In genomic region chr2:157413342-157414035, GRCh38 we compare ENCODE assay signal across 8 cellular contexts. TPM values are rescaled to one million over a fixed set of nuclear protein-coding genes. Genes with fewer than 3 reads are reported as not detected.
DNase-seq lines count a peak whose midpoint lies in the region; ATAC-seq and TF ChIP-seq lines count a peak whose summit lies in the region.

No MANE protein-coding gene starts in this region.

- ATAC-seq in GM19328 (IDR thresholded peaks at IDR 0.05; ENCODE audit: unreplicated experiment) (peak; percentile 85), HG03025 (IDR thresholded peaks at IDR 0.05; ENCODE audit: low FRiP score, unreplicated experiment) (peak; percentile 76)

- no peak for TF ChIP-seq CTCF in Caco-2 (IDR thresholded peaks at IDR 0.05; ENCODE audit: insufficient read depth in 1 of 2, low read depth in 1 of 2, low read length in 1 of 2, severe bottlenecking in 1 of 2, unreplicated experiment in 1 of 2)
- TF ChIP-seq CTCF in osteoblast (IDR thresholded peaks at IDR 0.05; ENCODE audit: extremely low read depth, low read depth, low read length) = no peak
- no peak for TF ChIP-seq CTCF in uterus (IDR thresholded peaks at IDR 0.05)

- peaks cover 92% of the 10 kb centered on the region for H3K4me1 Mint-ChIP-seq in activated T-cell treated with anti-CD3 and anti-CD28 coated beads, Interleukin-2, amount 50 U/mL, for 24 hours (ENCODE audit: low read depth)
- H3K4me1 Mint-ChIP-seq in Caco-2 (ENCODE audit: low read depth, unreplicated experiment) = no peaks in the 10 kb centered on the region

- TF ChIP-seq POLR2A in uterus (IDR thresholded peaks at IDR 0.05) = no peak

- H2AFZ ChIP-seq in osteoblast (ENCODE audit: low read length) = no peak overlapping the region

- H3K36me3 ChIP-seq in Caco-2 (ENCODE audit: control insufficient read depth, insufficient read depth, low read length) = no peaks in the 10 kb centered on the region
- no peaks in the 10 kb centered on the region for H3K36me3 ChIP-seq in osteoblast (ENCODE audit: insufficient read depth, low read length)
- H3K36me3 ChIP-seq in uterus = no peaks in the 10 kb centered on the region

- H3K36me3 Mint-ChIP-seq in activated T-cell treated with anti-CD3 and anti-CD28 coated beads, Interleukin-2, amount 50 U/mL, for 24 hours (ENCODE audit: low read depth) = peaks cover 92% of the 10 kb centered on the region
- H3K36me3 Mint-ChIP-seq in Caco-2 (ENCODE audit: insufficient read depth, unreplicated experiment) = no peaks in the 10 kb centered on the region

- H4K20me1 ChIP-seq in osteoblast (ENCODE audit: insufficient read depth, low read length) = no peaks in the 10 kb centered on the region

- H3K27me3 ChIP-seq in Caco-2 (replicated peaks; ENCODE audit: control insufficient read depth, insufficient read depth, low read length) = no peaks in the 10 kb centered on the region
- no peaks in the 10 kb centered on the region for H3K27me3 ChIP-seq in osteoblast (ENCODE audit: insufficient read depth, low read length)
- H3K27me3 ChIP-seq in uterus = no peaks in the 10 kb centered on the region

- CTCF ChIA-PET in Caco-2 (lab: Charles Lee) = no interaction called here

- POLR2A ChIA-PET in Caco-2 (lab: Charles Lee) = no interaction called here

- no peaks in the 10 kb centered on the region for H3K27me3 Mint-ChIP-seq in activated T-cell treated with anti-CD3 and anti-CD28 coated beads, Interleukin-2, amount 50 U/mL, for 24 hours
- H3K27me3 Mint-ChIP-seq in Caco-2 (ENCODE audit: insufficient read depth, unreplicated experiment) = no peaks in the 10 kb centered on the region

- DNase-seq in activated T-cell treated with anti-CD3 and anti-CD28 coated beads, Interleukin-2, amount 50 U/mL, for 24 hours = no peak
- peak; percentile 36 to 53 for DNase-seq in stimulated activated CD8-positive, alpha-beta memory T cell treated with anti-CD3 and anti-CD28 coated beads, Interleukin-7, amount 100 ng/mL, for 4 hours (ENCODE audit: low read depth in 2 of 2)
- DNase-seq in NCI-H146 treated with DMSO at 0.1 percent for 48 hours (lab: John Stamatoyannopoulos, UW; ENCODE audit: unreplicated experiment) = no peak
- no peak for DNase-seq in Caco-2
- DNase-seq in osteoblast (ENCODE audit: insufficient read length, low spot score, missing footprints) = no peak
- DNase-seq in uterus = no peak

- peaks cover 13% of the 10 kb centered on the region; the same call in 1 of the 2 replicates for H3K4me1 ChIP-seq in Caco-2
- H3K4me1 ChIP-seq in osteoblast (ENCODE audit: insufficient read depth, low read length) = no peaks in the 10 kb centered on the region
- H3K4me1 ChIP-seq in uterus = no peaks in the 10 kb centered on the region

- H3K27ac ChIP-seq in osteoblast (ENCODE audit: low read depth, low read length) = no peak overlapping the region
- H3K27ac ChIP-seq in uterus = no peak overlapping the region

- H3K9me3 ChIP-seq in Caco-2 = no peaks in the 10 kb centered on the region
- no peaks in the 10 kb centered on the region for H3K9me3 ChIP-seq in osteoblast (ENCODE audit: low read depth, low read length)
- H3K9me3 ChIP-seq in uterus = no peaks in the 10 kb centered on the region

- peaks cover under 1% of the 10 kb centered on the region for H3K9me3 Mint-ChIP-seq in activated T-cell treated with anti-CD3 and anti-CD28 coated beads, Interleukin-2, amount 50 U/mL, for 24 hours
- no peaks in the 10 kb centered on the region for H3K9me3 Mint-ChIP-seq in Caco-2 (ENCODE audit: unreplicated experiment)

- intact Hi-C loops in Caco-2 (cut with micrococcal nuclease; ENCODE audit: unreplicated experiment) = no loop called here
- intact Hi-C loops in uterus (cut with DNase I; ENCODE audit: low total_unique reads) = no loop called here

- H3K4me3 ChIP-seq in Caco-2 (ENCODE audit: low read depth, low read length) (no peak overlapping the region), osteoblast (ENCODE audit: insufficient read depth, low read length) (no peak overlapping the region), uterus (no peak overlapping the region)

- H3K27ac Mint-ChIP-seq in activated T-cell treated with anti-CD3 and anti-CD28 coated beads, Interleukin-2, amount 50 U/mL, for 24 hours = peak overlapping the region; percentile 97
- no peak overlapping the region for H3K27ac Mint-ChIP-seq in Caco-2 (ENCODE audit: unreplicated experiment)

- BruUV-seq in Caco-2 (replicated peaks; lab: Mats Ljungman, UMichigan) = no TSS peak

- H3K79me2 ChIP-seq in osteoblast (ENCODE audit: insufficient read depth, low read length) = no peaks in the 10 kb centered on the region

- peak overlapping the region; percentile 63 for H3K4me3 Mint-ChIP-seq in activated T-cell treated with anti-CD3 and anti-CD28 coated beads, Interleukin-2, amount 50 U/mL, for 24 hours
- H3K4me3 Mint-ChIP-seq in Caco-2 (ENCODE audit: unreplicated experiment) = no peak overlapping the region

- H3K4me2 ChIP-seq in osteoblast (ENCODE audit: insufficient read depth, low read length) = no peak overlapping the region

RNA-seq across cellular contexts. Expression of gene CYTIP, which starts 30.4 kb away (rescaled TPM):
- total RNA-seq in Caco-2 (2022) = 0.26 and 1.1 TPM in 2 replicates
- 1.2 and 1.4 TPM in 2 replicates for total RNA-seq in osteoblast
- 1 to 10 TPM in 2 of 4 donors, under 1 TPM in 1, not detected in 1; 0.26 to 5.5 (median 2.6) TPM for total RNA-seq in uterus

Comparison
In these comparisons a context has a peak if more than half of its experiments do, and no peak if none do; other contexts are left out.
1. DNase-seq: peak in stimulated activated CD8-positive, alpha-beta memory T cell treated with anti-CD3 and anti-CD28 coated beads, Interleukin-7, amount 100 ng/mL, for 4 hours (2 of 2); none in activated T-cell treated with anti-CD3 and anti-CD28 coated beads, Interleukin-2, amount 50 U/mL, for 24 hours (single experiment), NCI-H146 treated with DMSO at 0.1 percent for 48 hours (single experiment), Caco-2 (0 of 2), osteoblast (single experiment) and uterus (0 of 2).